Comparison of ENCODE assay signal across 15 cellular contexts in the genomic region with DNA sequence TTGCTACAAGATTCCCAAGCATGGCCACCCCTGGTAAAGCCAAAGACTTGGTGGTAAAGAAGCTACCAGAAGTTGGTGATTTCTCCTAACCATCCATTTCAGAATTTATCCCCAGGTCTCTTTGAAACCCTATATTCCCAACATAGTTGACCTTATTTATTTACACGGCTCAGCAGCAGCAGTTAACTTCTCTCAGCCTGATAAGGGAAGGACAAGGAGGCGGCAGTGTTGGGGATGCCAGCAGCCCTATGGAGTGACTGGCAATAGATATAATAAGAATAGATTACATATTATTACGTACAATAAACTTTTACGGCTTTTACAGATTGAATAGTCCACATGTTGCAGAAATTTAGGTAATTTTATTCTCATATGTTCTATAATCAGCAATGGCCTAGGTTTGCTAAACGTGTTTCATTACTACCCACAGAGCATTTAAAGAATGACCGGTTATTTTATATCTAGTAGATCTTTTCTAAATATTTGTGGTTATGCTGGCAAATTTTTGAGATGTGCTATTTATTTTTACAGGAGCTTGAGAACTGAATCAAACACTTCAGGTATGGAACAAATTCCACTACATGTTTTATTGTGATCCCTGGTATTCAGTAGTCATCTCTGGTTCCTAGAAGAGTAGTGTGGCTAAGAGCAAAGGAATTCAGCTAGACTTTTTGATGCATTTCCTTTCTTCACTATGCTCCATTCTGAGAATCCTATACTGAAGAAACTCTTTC. TPM values are rescaled to one million over a fixed set of nuclear protein-coding genes. Genes with fewer than 3 reads are reported as not detected.
DNase-seq lines count a peak whose midpoint lies in the region; FAIRE-seq and TF ChIP-seq lines count a peak whose summit lies in the region.
"Had no signal": no experiment of that assay in that cellular context is flagged by ENCODE, and none has a peak within 500 bp of the region (broad histone marks: within the 10 kb centered on the region; RNA-seq: fewer than 3 reads in every experiment).

No MANE protein-coding gene starts in this region.

- peaks cover 7% of the 10 kb centered on the region for H3K4me1 Mint-ChIP-seq in MCF 10A (ENCODE audit: insufficient read depth, unreplicated experiment)
- H3K4me1 Mint-ChIP-seq: naive B cell had no signal

- TF ChIP-seq POLR2A in breast epithelium (IDR thresholded peaks at IDR 0.05) (no peak), testis (IDR thresholded peaks at IDR 0.05) (no peak)

- no peaks in the 10 kb centered on the region for H3K27me3 ChIP-seq in breast epithelium
- no peaks in the 10 kb centered on the region for H3K27me3 ChIP-seq in testis
- H3K27me3 ChIP-seq: ascending aorta, sigmoid colon, tibial nerve had no signal

- H3K4me3 ChIP-seq in breast epithelium (no peak overlapping the region), testis (no peak overlapping the region)
- H3K4me3 ChIP-seq: ascending aorta, sigmoid colon, tibial nerve had no signal

- CTCF ChIA-PET in MCF 10A (lab: Yijun Ruan, JAX): interaction anchor here (0.6 kb wide), 1 partner anchor 21 kb away, joined by 4 read pairs; no protein-coding TSS in a partner anchor

- no TSS peak for BruUV-seq in MCF 10A (replicated peaks; lab: Mats Ljungman, UMichigan)

- H3K4me1 ChIP-seq in breast epithelium (no peaks in the 10 kb centered on the region), testis (no peaks in the 10 kb centered on the region)
- H3K4me1 ChIP-seq: ascending aorta, tibial nerve had no signal

- no peak for TF ChIP-seq CTCF in MCF 10A (IDR thresholded peaks at IDR 0.05; ENCODE audit: unreplicated experiment)
- TF ChIP-seq CTCF in breast epithelium (IDR thresholded peaks at IDR 0.05): no peak
- TF ChIP-seq CTCF in VCaP (conservative IDR thresholded peaks at IDR 0.05): no peak
- TF ChIP-seq CTCF in testis (IDR thresholded peaks at IDR 0.05): no peak

- no peaks in the 10 kb centered on the region for H3K36me3 Mint-ChIP-seq in MCF 10A (ENCODE audit: insufficient read depth, unreplicated experiment)
- H3K36me3 Mint-ChIP-seq: naive B cell had no signal

- peak; percentile 23 for FAIRE-seq in urothelium cell line (lab: Jason Lieb, UNC)
- FAIRE-seq: endometrium had no signal

- no peaks in the 10 kb centered on the region for H3K9me3 Mint-ChIP-seq in MCF 10A (ENCODE audit: unreplicated experiment)

- no peak overlapping the region for H3K27ac ChIP-seq in breast epithelium
- H3K27ac ChIP-seq in VCaP: peak overlapping the region; percentile 53
- H3K27ac ChIP-seq in testis: no peak overlapping the region
- H3K27ac ChIP-seq in caudate nucleus (ENCODE audit: low read depth, low read length): no peak overlapping the region
- H3K27ac ChIP-seq: ascending aorta, HL-60, sigmoid colon, tibial nerve had no signal

- intact Hi-C loops in MCF 10A (cut with micrococcal nuclease): no loop called here
- intact Hi-C loops in breast epithelium (cut with DNase I; ENCODE audit: low total_unique reads): no loop called here
- intact Hi-C loops in testis (cut with DNase I; ENCODE audit: low total_unique reads): no loop called here

- no peaks in the 10 kb centered on the region for H3K36me3 ChIP-seq in breast epithelium
- no peaks in the 10 kb centered on the region for H3K36me3 ChIP-seq in testis (ENCODE audit: low read depth, missing control alignments)
- H3K36me3 ChIP-seq: ascending aorta, sigmoid colon, tibial nerve had no signal

- no peak overlapping the region for H3K4me3 Mint-ChIP-seq in MCF 10A (ENCODE audit: unreplicated experiment)
- H3K4me3 Mint-ChIP-seq: naive B cell had no signal

- no peaks in the 10 kb centered on the region for H3K27me3 Mint-ChIP-seq in MCF 10A (ENCODE audit: insufficient read depth, unreplicated experiment)

- WGBS in testis, 2 donors: 79 to 82% methylated on average over 6 of the region's 6 CpGs

- no peak overlapping the region for H3K27ac Mint-ChIP-seq in MCF 10A (ENCODE audit: low read depth, unreplicated experiment)
- H3K27ac Mint-ChIP-seq: naive B cell had no signal

- POLR2A ChIA-PET in MCF 10A (lab: Yijun Ruan, JAX): interaction anchor here (0.7 to 1.6 kb wide), 3 partner anchors 9 to 324 kb away, joined by 3 read pairs; no protein-coding TSS in a partner anchor

- peak; percentile 21 for DNase-seq in MCF 10A (ENCODE audit: unreplicated experiment)
- no peak for DNase-seq in breast epithelium (ENCODE audit: low spot score in 2 of 2)
- DNase-seq in glomerular visceral epithelial cell (ENCODE audit: extremely low spot score): peak; percentile 53
- peak; percentile 83 for DNase-seq in urothelium cell line (ENCODE audit: low spot score)
- DNase-seq in NK-92 treated with Interleukin-12 subunit alpha and Interleukin-12 subunit beta, amount 100 ng/mL, for 24 hours (lab: John Stamatoyannopoulos, UW): no peak
- DNase-seq in testis: no peak
- DNase-seq in caudate nucleus (lab: John Stamatoyannopoulos, UW): no peak
- DNase-seq: naive B cell, NCI-H2227 treated with DMSO at 0.1 percent for 48 hours, sigmoid colon had no signal

- H3K9me3 ChIP-seq in breast epithelium (peaks cover 0 to 5% of the 10 kb centered on the region in 2 donors), testis (no peaks in the 10 kb centered on the region)
- H3K9me3 ChIP-seq: ascending aorta, sigmoid colon, tibial nerve had no signal

RNA-seq across cellular contexts. Expression of a gene that starts 19.8 kb away (rescaled TPM):
- total RNA-seq in MCF 10A (2022): 19.1 and 21.4 TPM in 2 replicates
- 10 to 100 TPM; 15.4 to 41.3 (median 27.2) TPM for total RNA-seq in breast epithelium
- 10 to 100 TPM; 25.4 to 27.3 TPM for total RNA-seq in testis
- 13.5 TPM for polyA plus RNA-seq in testis (ENCODE audit: insufficient read depth, low read depth, low replicate concordance)

RNA-seq across cellular contexts. Expression of a gene that starts 32.2 kb away (rescaled TPM):
- total RNA-seq in MCF 10A (2022) (not detected in 2 replicates), breast epithelium (not detected), testis (10 to 100 TPM in 1 of 2 donors, 1 to 10 TPM in 1; 7.6 to 21.7 TPM)
- 34.5 TPM for polyA plus RNA-seq in testis (ENCODE audit: insufficient read depth, low read depth, low replicate concordance)
- total RNA-seq: ascending aorta, sigmoid colon, tibial nerve had no signal

Comparison
In these comparisons a context has a peak if more than half of its experiments do, and no peak if none do; other contexts are left out.
1. DNase-seq: peak in MCF 10A (single experiment), glomerular visceral epithelial cell (single experiment) and urothelium cell line (single experiment); none in breast epithelium (0 of 2), NK-92 treated with Interleukin-12 subunit alpha and Interleukin-12 subunit beta, amount 100 ng/mL, for 24 hours (single experiment), testis (single experiment) and caudate nucleus (0 of 61).